ENCODE assay signal across 9 cellular contexts in genomic region chr11:57248780-57249383, GRCh38. TPM values are rescaled to one million over a fixed set of nuclear protein-coding genes. Genes with fewer than 3 reads are reported as not detected.
A peak's percentile ranks its signal among the peaks of the same experiment; 100 is the strongest.
DNase-seq lines count a peak whose midpoint lies in the region; ATAC-seq and TF ChIP-seq lines count a peak whose summit lies in the region.
"Had no signal": no experiment of that assay in that cellular context is flagged by ENCODE, and none has a peak within 500 bp of the region (broad histone marks: within the 10 kb centered on the region; RNA-seq: fewer than 3 reads in every experiment).

No MANE protein-coding gene starts in this region.

- dilution Hi-C loops in mammary epithelial cell (cut with HindIII; ENCODE audit: low sequenced_read_pairs) = no loop called here

- DNase-seq in DND-41 (peak; percentile 32), HPDE6-E6E7 (ENCODE audit: extremely low spot score) (peak; percentile 83), PC-9 (peak; percentile 60 to 63), mammary epithelial cell (peak; percentile 52), kidney tubule cell (ENCODE audit: low spot score) (peak; percentile 56)
- peak; percentile 29 for DNase-seq in stimulated activated naive CD8-positive, alpha-beta T cell treated with anti-CD3 and anti-CD28 coated beads, Interleukin-15, Interleukin-2, amounts not matched to agents 100 U/mL and 50 U/mL, for 24 hours

- no peaks in the 10 kb centered on the region for H4K20me1 ChIP-seq in DND-41 (ENCODE audit: insufficient read depth, low read length)
- no peaks in the 10 kb centered on the region for H4K20me1 ChIP-seq in PC-9 (ENCODE audit: insufficient read depth)
- H4K20me1 ChIP-seq in mammary epithelial cell (ENCODE audit: insufficient read depth, low read length) = no peaks in the 10 kb centered on the region

- no TSS peak for BruUV-seq in PC-9 (replicated peaks; lab: Mats Ljungman, UMichigan)
- BruUV-seq in mammary epithelial cell (replicated peaks; lab: Mats Ljungman, UMichigan) = no TSS peak

- H2AFZ ChIP-seq in DND-41 (ENCODE audit: low read depth, low read length) (no peak overlapping the region; the same call in 1 of the 2 replicates), PC-9 (no peak overlapping the region), mammary epithelial cell (ENCODE audit: low read depth, low read length) (peak overlapping the region; percentile 30)

- H3K9ac ChIP-seq in DND-41 (ENCODE audit: low read depth, low read length) (no peak overlapping the region), mammary epithelial cell (ENCODE audit: insufficient read depth, low read length) (no peak overlapping the region)

- no peaks in the 10 kb centered on the region for H3K9me2 ChIP-seq in PC-9 (ENCODE audit: insufficient read depth)

- no peaks in the 10 kb centered on the region for H3K79me2 ChIP-seq in DND-41 (ENCODE audit: insufficient read depth, low read length)
- H3K79me2 ChIP-seq in PC-9 (ENCODE audit: low read depth) = no peaks in the 10 kb centered on the region
- H3K79me2 ChIP-seq in mammary epithelial cell (ENCODE audit: insufficient read depth, low read length) = no peaks in the 10 kb centered on the region

- ATAC-seq in DND-41 (ENCODE audit: insufficient read depth, low read depth) (peak; percentile 72), GM19397 (IDR thresholded peaks at IDR 0.05; ENCODE audit: unreplicated experiment) (peak; percentile 71), HG02623 (IDR thresholded peaks at IDR 0.05; ENCODE audit: unreplicated experiment) (no peak)
- peak; percentile 38 for ATAC-seq in stimulated activated naive CD8-positive, alpha-beta T cell treated with anti-CD3 and anti-CD28 coated beads, Interleukin-15, Interleukin-2, amounts not matched to agents 100 U/mL and 50 U/mL, for 24 hours

- CTCF ChIA-PET in PC-9 (lab: Charles Lee) = interaction anchor here (0.6 to 1.7 kb wide), 10 partner anchors 44 to 464 kb away, joined by 3 to 68 read pairs (median 4); partner anchors contain the start of gene SSRP1
- CTCF ChIA-PET in mammary epithelial cell (lab: Charles Lee; ENCODE audit: low non-redundant PET) = interaction anchor here (0.6 to 1.8 kb wide), 11 partner anchors 24 to 1326 kb away, joined by 3 to 56 read pairs (median 5); no protein-coding TSS in a partner anchor

- intact Hi-C loops in PC-9 (cut with micrococcal nuclease; ENCODE audit: unreplicated experiment) = loop anchor here (1.0 to 10.0 kb wide), 7 partner anchors 29 to 1306 kb away; no protein-coding TSS in a partner anchor
- intact Hi-C loops in mammary epithelial cell (cut with micrococcal nuclease) = loop anchor here (1.0 kb wide), 6 partner anchors 29 to 408 kb away; no protein-coding TSS in a partner anchor

- H3K4me1 ChIP-seq in DND-41 (ENCODE audit: insufficient read depth, low read length) = no peaks in the 10 kb centered on the region
- peaks cover 17% of the 10 kb centered on the region for H3K4me1 ChIP-seq in PC-9 (replicated peaks; ENCODE audit: insufficient read depth)
- peaks cover 27% of the 10 kb centered on the region for H3K4me1 ChIP-seq in mammary epithelial cell (ENCODE audit: insufficient read depth, low read length)

- no peaks in the 10 kb centered on the region for H3F3A ChIP-seq in PC-9 (ENCODE audit: insufficient read depth, low read depth)

- peaks cover 10% of the 10 kb centered on the region for H3K27me3 ChIP-seq in DND-41 (ENCODE audit: insufficient read depth, low read length, poor library complexity)
- H3K27me3 ChIP-seq in PC-9 (ENCODE audit: insufficient read depth, low read depth) = no peaks in the 10 kb centered on the region
- H3K27me3 ChIP-seq in mammary epithelial cell (ENCODE audit: insufficient read depth, low read length) = no peaks in the 10 kb centered on the region

- no peaks in the 10 kb centered on the region for H3K9me3 ChIP-seq in DND-41 (ENCODE audit: insufficient read depth, low read length, severe bottlenecking)
- no peaks in the 10 kb centered on the region for H3K9me3 ChIP-seq in PC-9 (ENCODE audit: insufficient read depth, low read depth)
- H3K9me3 ChIP-seq in mammary epithelial cell (replicated peaks; ENCODE audit: insufficient read depth, low read length) = no peaks in the 10 kb centered on the region

- no peaks in the 10 kb centered on the region for H3K36me3 ChIP-seq in DND-41 (ENCODE audit: insufficient read depth, low read length)
- no peaks in the 10 kb centered on the region for H3K36me3 ChIP-seq in PC-9 (ENCODE audit: low read depth)
- no peaks in the 10 kb centered on the region for H3K36me3 ChIP-seq in mammary epithelial cell (ENCODE audit: insufficient read depth, low read length)

- H3K27ac ChIP-seq in DND-41 (ENCODE audit: low read length) = no peak overlapping the region
- H3K27ac ChIP-seq in PC-9 = no peak overlapping the region
- no peak overlapping the region for H3K27ac ChIP-seq in mammary epithelial cell (ENCODE audit: insufficient read depth, low read depth, low read length)

- POLR2A ChIA-PET in PC-9 (lab: Charles Lee; ENCODE audit: unreplicated experiment) = interaction anchor here (0.6 to 0.7 kb wide), 2 partner anchors 62 to 76 kb away, joined by 3 to 4 read pairs; no protein-coding TSS in a partner anchor

- H3K4me2 ChIP-seq in DND-41 (ENCODE audit: insufficient read depth, low read length) (no peak overlapping the region), PC-9 (peak overlapping the region; percentile 4; the same call in 1 of the 2 replicates), mammary epithelial cell (ENCODE audit: insufficient read depth, low read depth, low read length) (no peak overlapping the region)

- TF ChIP-seq CTCF in DND-41 (IDR thresholded peaks at IDR 0.05; ENCODE audit: borderline replicate concordance, extremely low read depth, low read length, poor library complexity, severe bottlenecking) (peak; percentile 61), PC-9 (conservative IDR thresholded peaks at IDR 0.05) (peak; percentile 62), mammary epithelial cell (conservative IDR thresholded peaks at IDR 0.05 in 1 of 2, IDR thresholded peaks at IDR 0.05 in 1 of 2; ENCODE audit: extremely low read depth in 1 of 2, insufficient read depth in 1 of 2, low read depth in 1 of 2, low read length in 2 of 2) (peak; percentile 61 to 89)

- 44% methylated on average over 8 of the region's 9 CpGs for WGBS in mammary epithelial cell (ENCODE audit: low coverage, missing lambda C conversion rate)

- H3K4me3 ChIP-seq in DND-41 (ENCODE audit: low read depth in 1 of 2, low read length in 2 of 2) (no peak overlapping the region), PC-9 (no peak overlapping the region), mammary epithelial cell (replicated peaks in 1 of 3; ENCODE audit: insufficient read depth in 1 of 3, low read depth in 2 of 3, low read length in 3 of 3) (no peak overlapping the region)

- in situ Hi-C loops in mammary epithelial cell (cut with MboI; ENCODE audit: low sequenced_read_pairs in 2 of 2) = loop anchor here (5.0 kb wide), 2 partner anchors 117 to 407 kb away; no protein-coding TSS in a partner anchor

RNA-seq across cellular contexts. Expression of gene APLNR, which starts 11.8 kb away (rescaled TPM):
- total RNA-seq in PC-9 (2021) (not detected in 2 replicates), mammary epithelial cell (not detected)
- not detected for polyA plus RNA-seq in mammary epithelial cell
- polyA minus RNA-seq in mammary epithelial cell = not detected
- total RNA-seq: T-helper 1 cell treated with Interleukin-12 subunit alpha and Interleukin-12 subunit beta and Interleukin-4 antibody, amounts not matched to agents 30 ng/mL and 1 ng/mL, for 36 hours had no signal

Comparison
In these comparisons a context has a peak if more than half of its experiments do, and no peak if none do; other contexts are left out.
1. DNase-seq: peak in every context shown above with its lines; median percentile 83 in HPDE6-E6E7; 62 in PC-9; 56 in kidney tubule cell; 52 in mammary epithelial cell; 32 in DND-41; 29 in stimulated activated naive CD8-positive, alpha-beta T cell treated with anti-CD3 and anti-CD28 coated beads, Interleukin-15, Interleukin-2, amounts not matched to agents 100 U/mL and 50 U/mL, for 24 hours.